ENCODE assay signal across 20 cellular contexts in the genomic region with DNA sequence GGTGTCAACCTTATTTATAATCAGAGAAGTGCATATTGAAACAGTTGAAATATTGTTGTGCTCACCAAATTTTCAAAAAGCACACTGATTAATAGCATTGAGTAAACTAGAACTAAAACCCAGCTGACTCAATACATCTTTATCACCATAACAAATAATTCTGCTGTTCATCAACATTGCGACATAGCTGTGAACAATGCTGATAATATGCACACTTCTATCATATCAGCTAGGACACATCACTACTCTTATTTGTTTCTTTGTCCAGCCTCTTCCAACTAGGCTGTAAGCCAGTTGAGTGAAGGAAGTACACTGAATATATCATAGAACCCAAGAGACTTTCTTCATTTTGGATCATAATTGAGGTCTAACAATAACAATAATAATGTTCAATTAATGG.
A peak's percentile ranks its signal among the peaks of the same experiment; 100 is the strongest.
DNase-seq lines count a peak whose midpoint lies in the region; ATAC-seq, FAIRE-seq and TF ChIP-seq lines count a peak whose summit lies in the region.
"Had no signal": no experiment of that assay in that cellular context is flagged by ENCODE, and none has a peak within 500 bp of the region (broad histone marks: within the 10 kb centered on the region; RNA-seq: fewer than 3 reads in every experiment).

No MANE protein-coding gene starts in this region.

- H3K36me3 Mint-ChIP-seq in activated T-helper 17 cell treated with anti-CD3 and anti-CD28 coated beads, Interleukin-2, amount 50 U/mL, for 72 hours (ENCODE audit: low read depth), result no peaks in the 10 kb centered on the region

- H3K4me3 ChIP-seq in AG10803 (ENCODE audit: low read length) (no peak overlapping the region), choroid plexus epithelial cell (ENCODE audit: low read depth, low read length) (no peak overlapping the region)
- H3K4me3 ChIP-seq: adrenal gland, esophagus squamous epithelium, smooth muscle cell had no signal

- peaks cover 9% of the 10 kb centered on the region for H3K9me3 Mint-ChIP-seq in activated T-helper 17 cell treated with anti-CD3 and anti-CD28 coated beads, Interleukin-2, amount 50 U/mL, for 72 hours

- H3K27ac Mint-ChIP-seq in activated T-helper 17 cell treated with anti-CD3 and anti-CD28 coated beads, Interleukin-2, amount 50 U/mL, for 72 hours, result no peak overlapping the region
- H3K27ac Mint-ChIP-seq: natural killer cell treated with Interleukin-12 subunit alpha and Interleukin-12 subunit beta and Interleukin-15 and Interleukin-18, amount 100 ng/mL, for 72 hours had no signal

- H3K4me3 Mint-ChIP-seq in activated T-helper 17 cell treated with anti-CD3 and anti-CD28 coated beads, Interleukin-2, amount 50 U/mL, for 72 hours, result no peak overlapping the region
- H3K4me3 Mint-ChIP-seq: central memory CD8-positive, alpha-beta T cell; natural killer cell treated with Interleukin-12 subunit alpha and Interleukin-12 subunit beta and Interleukin-15 and Interleukin-18, amount 100 ng/mL, for 72 hours had no signal

- no peak for ATAC-seq in GM18498 (IDR thresholded peaks at IDR 0.05; ENCODE audit: unreplicated experiment)
- ATAC-seq in activated T-helper 17 cell treated with anti-CD3 and anti-CD28 coated beads, Interleukin-2, amount 50 U/mL, for 72 hours (replicated peaks), result no peak
- ATAC-seq: natural killer cell treated with Interleukin-12 subunit alpha and Interleukin-12 subunit beta and Interleukin-15 and Interleukin-18, amount 100 ng/mL, for 72 hours had no signal

- peak; percentile 40 for DNase-seq in AG10803 (ENCODE audit: low read depth)
- DNase-seq in HTR-8/SVneo (ENCODE audit: insufficient read length, low spot score), result peak; percentile 7
- DNase-seq in choroid plexus epithelial cell (ENCODE audit: low read depth), result peak; percentile 59
- DNase-seq in kidney tubule cell (ENCODE audit: low spot score), result peak; percentile 45
- no peak for DNase-seq in DMS 273 treated with DMSO at 0.1 percent for 48 hours (lab: John Stamatoyannopoulos, UW)
- no peak for DNase-seq in OCI-M2 (lab: John Stamatoyannopoulos, UW; ENCODE audit: unreplicated experiment)
- DNase-seq: activated CD8-positive, alpha-beta memory T cell treated with anti-CD3 and anti-CD28 coated beads, Interleukin-2, amount 50 U/mL, for 48 hours; activated gamma-delta T cell treated with Interleukin-2 at 50 U/mL for 16 hours; adrenal gland; esophagus squamous epithelium; NCI-H1105; NCI-H524 treated with DMSO at 0.1 percent for 48 hours; posterior cingulate gyrus; stimulated activated CD4-positive, alpha-beta T cell treated with anti-CD3 and anti-CD28 coated beads, Interleukin-4, amount 100 ng/mL, for 1 hour had no signal

- H3K27me3 Mint-ChIP-seq in activated T-helper 17 cell treated with anti-CD3 and anti-CD28 coated beads, Interleukin-2, amount 50 U/mL, for 72 hours, result no peaks in the 10 kb centered on the region
- H3K27me3 Mint-ChIP-seq: central memory CD8-positive, alpha-beta T cell; natural killer cell treated with Interleukin-12 subunit alpha and Interleukin-12 subunit beta and Interleukin-15 and Interleukin-18, amount 100 ng/mL, for 72 hours had no signal

- no peak for TF ChIP-seq CTCF in AG10803 (conservative IDR thresholded peaks at IDR 0.05; ENCODE audit: low read length)
- TF ChIP-seq CTCF in choroid plexus epithelial cell (conservative IDR thresholded peaks at IDR 0.05; ENCODE audit: low read depth, low read length), result no peak

- H3K4me1 Mint-ChIP-seq in activated T-helper 17 cell treated with anti-CD3 and anti-CD28 coated beads, Interleukin-2, amount 50 U/mL, for 72 hours, result no peaks in the 10 kb centered on the region
- H3K4me1 Mint-ChIP-seq: central memory CD8-positive, alpha-beta T cell had no signal

- FAIRE-seq in HTR-8/SVneo (lab: Jason Lieb, UNC), result no peak
- FAIRE-seq: urothelium cell line had no signal

Comparison
In these comparisons a context has a peak if more than half of its experiments do, and no peak if none do; other contexts are left out.
1. DNase-seq: peak in AG10803 (single experiment), HTR-8/SVneo (single experiment), choroid plexus epithelial cell (single experiment) and kidney tubule cell (single experiment); none in DMS 273 treated with DMSO at 0.1 percent for 48 hours (single experiment) and OCI-M2 (single experiment).